28 cellular contexts compared by ENCODE assay signal in the genomic region with DNA sequence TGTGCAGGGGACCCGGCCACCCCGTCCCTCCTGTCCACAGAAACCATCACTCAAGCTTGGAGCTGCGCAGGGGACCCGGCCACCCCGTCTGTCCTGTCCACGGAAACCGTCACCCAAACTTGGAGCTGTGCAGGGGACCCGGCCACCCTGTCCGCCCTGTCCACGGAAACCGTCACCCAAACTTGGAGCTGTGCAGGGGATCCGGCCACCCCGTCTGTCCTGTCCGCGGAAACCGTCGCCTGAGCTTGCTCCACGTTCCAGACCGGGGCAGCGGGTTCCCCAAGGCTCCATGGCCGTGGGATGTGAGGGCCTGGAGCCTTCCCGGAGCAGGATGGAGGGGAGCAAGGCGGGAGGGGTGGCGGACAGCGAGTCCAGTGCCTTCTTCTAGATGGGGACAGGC. TPM values are rescaled to one million over a fixed set of nuclear protein-coding genes. Genes with fewer than 3 reads are reported as not detected.
DNase-seq lines count a peak whose midpoint lies in the region; ATAC-seq, FAIRE-seq and TF ChIP-seq lines count a peak whose summit lies in the region.
"Had no signal": no experiment of that assay in that cellular context is flagged by ENCODE, and none has a peak within 500 bp of the region (broad histone marks: within the 10 kb centered on the region; RNA-seq: fewer than 3 reads in every experiment).

No MANE protein-coding gene starts in this region.

- H3K4me2 ChIP-seq in A549 (peak overlapping the region; percentile 21; the same call in 1 of the 3 replicates), H9 (ENCODE audit: insufficient read depth, insufficient read length, low read length) (no peak overlapping the region), neuronal stem cell (ENCODE audit: insufficient read depth, low read length, poor library complexity, severe bottlenecking) (no peak overlapping the region)
- H3K4me2 ChIP-seq: BLaER1 had no signal

- H2BK15ac ChIP-seq in H9 (ENCODE audit: low read depth, low read length) (no peak overlapping the region), neuronal stem cell (ENCODE audit: low read length) (peak overlapping the region; percentile 98)

- no peak overlapping the region for H3K4me3 Mint-ChIP-seq in H9
- H3K4me3 Mint-ChIP-seq: CD14-positive monocyte; CD4-positive, alpha-beta memory T cell; CD4-positive, CD25-positive, alpha-beta regulatory T cell had no signal

- H3K56ac ChIP-seq in H9 (ENCODE audit: insufficient read length, low read depth, low read length): no peak overlapping the region

- H3K9ac ChIP-seq in H9 (ENCODE audit: extremely low read depth, insufficient read length, low read length) (no peak overlapping the region), neuronal stem cell (ENCODE audit: low read depth, low read length, poor library complexity) (no peak overlapping the region)
- H3K9ac ChIP-seq: BLaER1 had no signal

- H4K91ac ChIP-seq in H9 (ENCODE audit: insufficient read length, low read depth, low read length) (no peak overlapping the region), neuronal stem cell (ENCODE audit: low read depth, low read length, poor library complexity) (no peak overlapping the region)

- no peak for TF ChIP-seq EP300 in A549 (IDR thresholded peaks at IDR 0.05)

- peaks cover 3% of the 10 kb centered on the region; the same call in 1 of the 2 replicates for H3K27me3 Mint-ChIP-seq in H9 (ENCODE audit: low read depth)
- H3K27me3 Mint-ChIP-seq: CD4-positive, CD25-positive, alpha-beta regulatory T cell had no signal

- no peak overlapping the region for H2BK120ac ChIP-seq in H9 (ENCODE audit: low read depth, low read length, poor library complexity, severe bottlenecking)
- peak overlapping the region; percentile 81 for H2BK120ac ChIP-seq in neuronal stem cell (ENCODE audit: low read depth, low read length)

- no peaks in the 10 kb centered on the region for H3K79me1 ChIP-seq in H9 (ENCODE audit: insufficient read depth, low read depth, low read length, poor library complexity, severe bottlenecking)
- H3K79me1 ChIP-seq in neuronal stem cell (ENCODE audit: low read depth, low read length): no peaks in the 10 kb centered on the region

- H3K36me3 ChIP-seq in HEK293 (ENCODE audit: control insufficient read depth in 2 of 2, insufficient read depth in 1 of 2, low read length in 2 of 2): no peaks in the 10 kb centered on the region
- H3K36me3 ChIP-seq in neuronal stem cell (replicated peaks in 1 of 2; ENCODE audit: control insufficient read depth in 2 of 2, insufficient read depth in 2 of 2, low read length in 2 of 2): no peaks in the 10 kb centered on the region
- no peaks in the 10 kb centered on the region for H3K36me3 ChIP-seq in ascending aorta
- H3K36me3 ChIP-seq: BE2C, BLaER1 had no signal

- intact Hi-C loops in ascending aorta (cut with DNase I): no loop called here

- TF ChIP-seq RAD21 in A549 (conservative IDR thresholded peaks at IDR 0.05 in 1 of 2, IDR thresholded peaks at IDR 0.05 in 1 of 2): no peak

- H3K4me1 ChIP-seq in A549: peaks cover 43% of the 10 kb centered on the region
- no peaks in the 10 kb centered on the region for H3K4me1 ChIP-seq in H9 (ENCODE audit: insufficient read depth, low read length)
- H3K4me1 ChIP-seq in HEK293 (ENCODE audit: control insufficient read depth, insufficient read depth, low read length): no peaks in the 10 kb centered on the region
- H3K4me1 ChIP-seq in neuronal stem cell (ENCODE audit: control insufficient read depth in 2 of 2, insufficient read depth in 1 of 2, low read depth in 1 of 2, low read length in 2 of 2): peaks cover 3 to 30% of the 10 kb centered on the region in 2 donors
- peaks cover 0 to 4% of the 10 kb centered on the region in 2 donors for H3K4me1 ChIP-seq in ascending aorta

- H2AFZ ChIP-seq in H9 (ENCODE audit: low read length) (no peak overlapping the region), neuronal stem cell (ENCODE audit: low read length) (no peak overlapping the region)

- H3K18ac ChIP-seq in H9 (ENCODE audit: insufficient read length, low read depth, low read length): no peak overlapping the region
- H3K18ac ChIP-seq in neuronal stem cell (ENCODE audit: low read length): peak overlapping the region; percentile 85

- H3K79me2 ChIP-seq in H9 (ENCODE audit: insufficient read depth, low read length): no peaks in the 10 kb centered on the region

- H4K8ac ChIP-seq in H9 (replicated peaks; ENCODE audit: insufficient read length, low read depth, low read length): no peak overlapping the region
- H4K8ac ChIP-seq in neuronal stem cell (ENCODE audit: low read depth, low read length): no peak overlapping the region

- H3K4me3 ChIP-seq in A549: no peak overlapping the region
- H3K4me3 ChIP-seq in HEK293 (ENCODE audit: low read depth, low read length): no peak overlapping the region
- no peak overlapping the region for H3K4me3 ChIP-seq in neuronal stem cell (ENCODE audit: low read length in 2 of 2)
- H3K4me3 ChIP-seq in ascending aorta: no peak overlapping the region
- H3K4me3 ChIP-seq: BLaER1, GM12878 had no signal

- peaks cover 0 to 6% of the 10 kb centered on the region in 2 experiments; a peak in 1 of 4 replicates for H3K4me1 Mint-ChIP-seq in H9
- H3K4me1 Mint-ChIP-seq: CD14-positive monocyte had no signal

- WGBS in A549 (ENCODE audit: missing lambda C conversion rate): 90% methylated on average over 23 of the region's 25 CpGs
- no CpG with 5 or more reads among the region's 25 CpGs for WGBS in H9 (ENCODE audit: extremely low coverage, insufficient read length, low lambda C conversion rate)
- no CpG with 5 or more reads among the region's 25 CpGs for whole genome bisulfite sequencing in neuronal stem cell (ENCODE audit: extremely low coverage in 2 of 2, insufficient read length in 2 of 2, insufficient replicate concordance in 1 of 2), 2 donors

- H3K4ac ChIP-seq in H9 (ENCODE audit: low read depth, low read length) (no peak overlapping the region), neuronal stem cell (ENCODE audit: low read length) (no peak overlapping the region)

- H3K36me3 Mint-ChIP-seq in H9 (ENCODE audit: insufficient read depth in 1 of 3, low read depth in 3 of 3): no peaks in the 10 kb centered on the region
- H3K36me3 Mint-ChIP-seq: CD14-positive monocyte; CD4-positive, alpha-beta memory T cell; CD4-positive, CD25-positive, alpha-beta regulatory T cell; CD8-positive, alpha-beta memory T cell had no signal

- CTCF ChIA-PET in A549 (lab: Yijun Ruan, JAX): interaction anchor here (0.9 to 4.3 kb wide), 3 partner anchors 10 to 50 kb away, joined by 3 to 32 read pairs (median 7); no protein-coding TSS in a partner anchor
- CTCF ChIA-PET in HEK293 (lab: Yijun Ruan, JAX): no interaction called here

- 0 out of 2 replicates have a peak overlapping the region, but pooled peaks have one; percentile 13 for H3K14ac ChIP-seq in H9 (ENCODE audit: insufficient read depth, low read length)
- H3K14ac ChIP-seq in neuronal stem cell (ENCODE audit: low read length): no peak overlapping the region

- no peak for TF ChIP-seq POLR2A in A549 (IDR thresholded peaks at IDR 0.05; ENCODE audit: low read length)

- H4K5ac ChIP-seq in H9 (ENCODE audit: insufficient read length, low read depth, low read length): no peak overlapping the region

- H2BK12ac ChIP-seq in H9 (ENCODE audit: insufficient read length, low read depth, low read length) (no peak overlapping the region), neuronal stem cell (ENCODE audit: low read length) (peak overlapping the region; percentile 14)

- H2AK5ac ChIP-seq in H9 (ENCODE audit: insufficient read length, low read length): no peak overlapping the region
- peak overlapping the region; percentile 82 for H2AK5ac ChIP-seq in neuronal stem cell (ENCODE audit: low read depth, low read length)

- H3K27me3 ChIP-seq in H9 (ENCODE audit: insufficient read depth, low read length) (no peaks in the 10 kb centered on the region), neuronal stem cell (ENCODE audit: control insufficient read depth in 3 of 3, insufficient read depth in 3 of 3, low read depth in 1 of 3, low read length in 3 of 3) (peaks cover 0 to 42% (median 0%) of the 10 kb centered on the region in 3 experiments), ascending aorta (no peaks in the 10 kb centered on the region)

- H3K27ac ChIP-seq in A549: peak overlapping the region in 1 of 2 experiments; percentile 53; a peak in 2 of 6 replicates
- no peak overlapping the region for H3K27ac ChIP-seq in H9 (ENCODE audit: insufficient read length, low read depth, low read length)
- H3K27ac ChIP-seq in HEK293 (ENCODE audit: extremely low read depth, low read depth, low read length): no peak overlapping the region
- H3K27ac ChIP-seq in neuronal stem cell (replicated peaks; ENCODE audit: low read length): no peak overlapping the region
- H3K27ac ChIP-seq in ascending aorta: no peak overlapping the region
- H3K27ac ChIP-seq: 22Rv1, BLaER1 had no signal

- no peaks in the 10 kb centered on the region for H3K23me2 ChIP-seq in H9 (ENCODE audit: insufficient read length, low read depth, low read length, poor library complexity, severe bottlenecking)

- no peak for TF ChIP-seq CTCF in A549 (IDR thresholded peaks at IDR 0.05)
- TF ChIP-seq CTCF in H9 (conservative IDR thresholded peaks at IDR 0.05): no peak
- no peak for TF ChIP-seq CTCF in HEK293 (tag by site-specific recombination; IDR thresholded peaks at IDR 0.05)
- no peak for TF ChIP-seq CTCF in ascending aorta (IDR thresholded peaks at IDR 0.05)

- no peak overlapping the region for H2BK20ac ChIP-seq in H9 (ENCODE audit: low read depth, low read length, poor library complexity, severe bottlenecking)

- H3K9me3 ChIP-seq in A549 (no peaks in the 10 kb centered on the region), H9 (ENCODE audit: control insufficient read depth, low read depth, low read length) (no peaks in the 10 kb centered on the region), HEK293 (ENCODE audit: control insufficient read depth, insufficient read depth, low read depth, low read length) (no peaks in the 10 kb centered on the region), neuronal stem cell (replicated peaks in 1 of 2; ENCODE audit: control insufficient read depth in 2 of 2, insufficient read depth in 1 of 2, low read depth in 1 of 2, low read length in 2 of 2) (no peaks in the 10 kb centered on the region), ascending aorta (no peaks in the 10 kb centered on the region)
- H3K9me3 ChIP-seq: BE2C, BLaER1 had no signal

- POLR2A ChIA-PET in A549 (lab: Yijun Ruan, JAX): no interaction called here
- POLR2A ChIA-PET in HEK293 (lab: Yijun Ruan, JAX): interaction anchor here (1.1 kb wide), 1 partner anchor 9 kb away, joined by 3 read pairs; no protein-coding TSS in a partner anchor

- no peaks in the 10 kb centered on the region; a peak in 1 of 5 replicates for H3K9me3 Mint-ChIP-seq in H9
- H3K9me3 Mint-ChIP-seq: CD4-positive, CD25-positive, alpha-beta regulatory T cell; CD8-positive, alpha-beta memory T cell had no signal

- H3T11ph ChIP-seq in H9 (ENCODE audit: low read length): no peak overlapping the region

- H2BK5ac ChIP-seq in H9 (ENCODE audit: insufficient read length, low read length) (no peak overlapping the region), neuronal stem cell (ENCODE audit: low read length) (no peak overlapping the region)

- H4K20me1 ChIP-seq in H9 (ENCODE audit: control insufficient read depth, insufficient read depth, insufficient read length): no peaks in the 10 kb centered on the region

- H3K27ac Mint-ChIP-seq in H9: no peak overlapping the region; a peak in 1 of 7 replicates
- H3K27ac Mint-ChIP-seq: CD14-positive monocyte; CD4-positive, alpha-beta memory T cell had no signal

- no peak for ATAC-seq in A549
- ATAC-seq: GM12878 had no signal

- FAIRE-seq in A549 (lab: Jason Lieb, UNC): no peak
- FAIRE-seq: GM12878, GM12892, GM18507 had no signal

- H3K23ac ChIP-seq in H9 (ENCODE audit: insufficient read length, low read depth, low read length) (no peak overlapping the region), neuronal stem cell (ENCODE audit: low read depth, low read length, poor library complexity) (no peak overlapping the region)

- no peak for DNase-seq in A549 (ENCODE audit: low read depth in 1 of 2, low spot score in 1 of 2)
- no peak for DNase-seq in H9
- no peak for DNase-seq in neuronal stem cell (ENCODE audit: low spot score)
- no peak for DNase-seq in NCI-H524 treated with DMSO at 0.1 percent for 48 hours (lab: John Stamatoyannopoulos, UW)
- no peak for DNase-seq in NCI-H1436 treated with DMSO at 0.1 percent for 48 hours (lab: John Stamatoyannopoulos, UW)
- no peak for DNase-seq in ascending aorta (ENCODE audit: low spot score in 2 of 2)
- DNase-seq: ACHN; BE2C; C1 segment of cervical spinal cord; CD4-positive, alpha-beta memory T cell; CD4-positive, CD25-positive, alpha-beta regulatory T cell; CD8-positive, alpha-beta memory T cell; COR-L47; DMS 273 treated with DMSO at 0.1 percent for 48 hours; DMS153; DMS53; DMS79; DND-41; EL; GDM1 had no signal

RNA-seq across cellular contexts. Expression of gene SOX8, which starts 25.2 kb away (rescaled TPM):
- polyA plus RNA-seq in A549 (2011; rRNA removed) (0.06 and 0.07 TPM in 2 replicates), A549 (2017; fragmentation: RNase III; extraction: RNeasy Plus Mini Kit Qiagen cat#74134 plus additional on column Dnase treatment) (0.12 to 0.22 TPM (median 0.14 TPM) in 3 replicates)
- 0.15 and 0.26 TPM in 2 replicates for polyA plus RNA-seq in A549 (2012; cell fraction: cytosol; rRNA removed)
- polyA plus RNA-seq in A549 (2012; cell fraction: nucleus; rRNA removed): 0.31 and 0.41 TPM in 2 replicates
- polyA minus RNA-seq in A549 (2011; rRNA and poly(A)+ RNA removed): not detected in 2 replicates
- total RNA-seq in H9 (2021) (8.9 and 9.6 TPM in 2 replicates), ascending aorta (18.9 TPM)
- polyA plus RNA-seq in neuronal stem cell (2013, experiment 1 of 2): 5.1 TPM
- 5.2 TPM for polyA plus RNA-seq in neuronal stem cell (2013, experiment 2 of 2)
- total RNA-seq: GM12878 had no signal
- polyA plus RNA-seq: AG04450, CD14-positive monocyte, GM12878 had no signal

RNA-seq across cellular contexts. Expression of gene LMF1, which starts 36.0 kb away (rescaled TPM):
- polyA plus RNA-seq in A549 (2011; rRNA removed): 10.9 and 16.0 TPM in 2 replicates
- 4.1 and 7.4 TPM in 2 replicates for polyA plus RNA-seq in A549 (2012; cell fraction: cytosol; rRNA removed)
- polyA plus RNA-seq in A549 (2012; cell fraction: nucleus; rRNA removed): 25.0 and 30.2 TPM in 2 replicates
- polyA plus RNA-seq in A549 (2017; fragmentation: RNase III; extraction: RNeasy Plus Mini Kit Qiagen cat#74134 plus additional on column Dnase treatment): 8.5 to 10.6 TPM (median 8.8 TPM) in 3 replicates
- 33.5 and 56.4 TPM in 2 replicates for polyA minus RNA-seq in A549 (2011; rRNA and poly(A)+ RNA removed)
- total RNA-seq in H9 (2021): 7.1 and 7.8 TPM in 2 replicates
- polyA plus RNA-seq in neuronal stem cell (2013, experiment 1 of 2): 6.9 TPM
- 6.7 TPM for polyA plus RNA-seq in neuronal stem cell (2013, experiment 2 of 2)
- total RNA-seq in ascending aorta: 26.9 TPM
